Comparison of ENCODE assay signal across 21 cellular contexts in genomic region chr10:49363309-49364031, GRCh38. TPM values are rescaled to one million over a fixed set of nuclear protein-coding genes. Genes with fewer than 3 reads are reported as not detected.
DNase-seq lines count a peak whose midpoint lies in the region; ATAC-seq and TF ChIP-seq lines count a peak whose summit lies in the region.
"Had no signal": no experiment of that assay in that cellular context is flagged by ENCODE, and none has a peak within 500 bp of the region (broad histone marks: within the 10 kb centered on the region; RNA-seq: fewer than 3 reads in every experiment).

No MANE protein-coding gene starts in this region.

- no peak overlapping the region for H3K4me3 ChIP-seq in colonic mucosa
- H3K4me3 ChIP-seq in lower lobe of right lung = no peak overlapping the region

- peaks cover 2 to 3% of the 10 kb centered on the region in 2 donors for H3K9me3 Mint-ChIP-seq in stimulated activated naive B cell treated with anti-CD40 and anti-IgM and Interleukin-4, amounts not matched to agents 10 μg/mL and 1 μg/mL and 100 μg/mL, for 72 hours
- H3K9me3 Mint-ChIP-seq: H9 had no signal

- intact Hi-C loops in colonic mucosa (cut with DNase I) = no loop called here
- intact Hi-C loops in lower lobe of right lung (cut with DNase I) = no loop called here

- no peak for ATAC-seq in lower lobe of right lung
- no peak for ATAC-seq in stimulated activated naive B cell treated with anti-CD40 and anti-IgM and Interleukin-4, amounts not matched to agents 10 μg/mL and 1 μg/mL and 100 μg/mL, for 72 hours (replicated peaks)
- ATAC-seq in GM21447 (IDR thresholded peaks at IDR 0.05; ENCODE audit: unreplicated experiment) = no peak
- ATAC-seq: PC-3 had no signal

- H3K4me1 Mint-ChIP-seq in stimulated activated naive B cell treated with anti-CD40 and anti-IgM and Interleukin-4, amounts not matched to agents 10 μg/mL and 1 μg/mL and 100 μg/mL, for 72 hours = peaks cover 20 to 23% of the 10 kb centered on the region in 2 donors
- H3K4me1 Mint-ChIP-seq: CD4-positive, CD25-positive, alpha-beta regulatory T cell had no signal

- no peaks in the 10 kb centered on the region for H3K27me3 ChIP-seq in colonic mucosa
- no peaks in the 10 kb centered on the region for H3K27me3 ChIP-seq in lower lobe of right lung (ENCODE audit: low read depth)

- no peaks in the 10 kb centered on the region for H3K9me3 ChIP-seq in colonic mucosa
- no peaks in the 10 kb centered on the region for H3K9me3 ChIP-seq in lower lobe of right lung

- DNase-seq in activated CD8-positive, alpha-beta memory T cell treated with anti-CD3 and anti-CD28 coated beads for 24 hours = peak; percentile 19
- no peak for DNase-seq in activated CD8-positive, alpha-beta memory T cell treated with anti-CD3 and anti-CD28 coated beads, Interleukin-2, amount 50 U/mL, for 48 hours
- DNase-seq in colonic mucosa (peak; percentile 5), lower lobe of right lung (no peak), HK-2 (ENCODE audit: unreplicated experiment) (no peak), NOMO-1 treated with dmso at 0.1 percent for 144 hours (lab: John Stamatoyannopoulos, UW; ENCODE audit: unreplicated experiment) (no peak)
- no peak for DNase-seq in stimulated activated naive B cell treated with anti-CD40 and anti-IgM and Interleukin-4, amounts not matched to agents 10 μg/mL and 1 μg/mL and 100 μg/mL, for 72 hours
- DNase-seq: 8988T; CD4-positive, CD25-positive, alpha-beta regulatory T cell; COR-L47; H9; MM.1S; NCI-H1092; NCI-H2171 treated with DMSO at 0.1 percent for 48 hours; NCI-H82; PC-3; RPMI8226 had no signal

- H3K4me1 ChIP-seq in colonic mucosa (no peaks in the 10 kb centered on the region), lower lobe of right lung (peaks cover 16% of the 10 kb centered on the region)

- H3K36me3 ChIP-seq in colonic mucosa (no peaks in the 10 kb centered on the region), lower lobe of right lung (no peaks in the 10 kb centered on the region)

- H3K9ac ChIP-seq in colonic mucosa (ENCODE audit: low read depth in 2 of 2, low read length in 2 of 2) = no peak overlapping the region

- H3K36me3 Mint-ChIP-seq in stimulated activated naive B cell treated with anti-CD40 and anti-IgM and Interleukin-4, amounts not matched to agents 10 μg/mL and 1 μg/mL and 100 μg/mL, for 72 hours = no peaks in the 10 kb centered on the region
- H3K36me3 Mint-ChIP-seq: CD4-positive, CD25-positive, alpha-beta regulatory T cell had no signal

- no peak overlapping the region for H3K4me3 Mint-ChIP-seq in stimulated activated naive B cell treated with anti-CD40 and anti-IgM and Interleukin-4, amounts not matched to agents 10 μg/mL and 1 μg/mL and 100 μg/mL, for 72 hours
- H3K4me3 Mint-ChIP-seq: CD4-positive, CD25-positive, alpha-beta regulatory T cell; H9 had no signal

- peak overlapping the region; percentile 99 for H3K27ac Mint-ChIP-seq in stimulated activated naive B cell treated with anti-CD40 and anti-IgM and Interleukin-4, amounts not matched to agents 10 μg/mL and 1 μg/mL and 100 μg/mL, for 72 hours
- H3K27ac Mint-ChIP-seq: CD4-positive, CD25-positive, alpha-beta regulatory T cell; H9 had no signal

- TF ChIP-seq CTCF in colonic mucosa (IDR thresholded peaks at IDR 0.05) = no peak
- no peak for TF ChIP-seq CTCF in lower lobe of right lung (IDR thresholded peaks at IDR 0.05)

- peaks cover 4 to 11% of the 10 kb centered on the region in 2 donors for H3K27me3 Mint-ChIP-seq in stimulated activated naive B cell treated with anti-CD40 and anti-IgM and Interleukin-4, amounts not matched to agents 10 μg/mL and 1 μg/mL and 100 μg/mL, for 72 hours
- H3K27me3 Mint-ChIP-seq: CD4-positive, CD25-positive, alpha-beta regulatory T cell had no signal

- H3K27ac ChIP-seq in colonic mucosa (no peak overlapping the region), lower lobe of right lung (peak overlapping the region; percentile 9)

RNA-seq across cellular contexts. Expression of gene DRGX, which starts 32.4 kb away (rescaled TPM):
- total RNA-seq in colonic mucosa (under 1 TPM in 1 of 2 donors, not detected in 1; 0.16 TPM), lower lobe of right lung (not detected)
- total RNA-seq: B cell; CD4-positive, CD25-positive, alpha-beta regulatory T cell; H9; LHCN-M2; NCI-H460 had no signal

Comparison
In these comparisons a context has a peak if more than half of its experiments do, and no peak if none do; other contexts are left out.
1. DNase-seq: peak in activated CD8-positive, alpha-beta memory T cell treated with anti-CD3 and anti-CD28 coated beads for 24 hours (single experiment) and colonic mucosa (single experiment); none in activated CD8-positive, alpha-beta memory T cell treated with anti-CD3 and anti-CD28 coated beads, Interleukin-2, amount 50 U/mL, for 48 hours (single experiment), lower lobe of right lung (single experiment), stimulated activated naive B cell treated with anti-CD40 and anti-IgM and Interleukin-4, amounts not matched to agents 10 μg/mL and 1 μg/mL and 100 μg/mL, for 72 hours (single experiment), HK-2 (single experiment) and NOMO-1 treated with dmso at 0.1 percent for 144 hours (single experiment).